34 cellular contexts compared by ENCODE assay signal in the genomic region with DNA sequence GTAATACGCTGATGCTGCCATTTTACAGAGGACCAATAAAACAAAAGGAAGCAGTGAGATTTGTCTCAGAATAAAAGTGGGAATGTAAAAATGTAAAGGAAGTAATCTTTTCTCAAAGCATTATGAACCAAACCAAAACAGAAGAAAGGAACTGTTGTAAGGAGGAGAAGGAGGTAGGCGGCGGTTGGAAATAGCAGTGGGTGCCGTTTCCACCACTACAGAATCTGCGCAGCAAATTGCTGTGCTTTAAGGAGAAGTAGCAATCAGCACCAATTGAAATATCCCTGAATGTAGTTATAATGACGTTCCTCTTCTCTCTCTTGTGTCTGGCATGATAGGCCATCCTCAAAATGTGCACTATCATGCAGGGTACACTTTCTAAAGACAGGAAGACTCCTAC.
"Had no signal": no experiment of that assay in that cellular context is flagged by ENCODE, and none has a peak within 500 bp of the region (broad histone marks: within the 10 kb centered on the region; RNA-seq: fewer than 3 reads in every experiment).

No MANE protein-coding gene starts in this region.

- H3K4me1 Mint-ChIP-seq: activated B cell treated with CpG ODN at 0.5 μM for 24 hours; activated CD8-positive, alpha-beta memory T cell treated with anti-CD3 and anti-CD28 coated beads, Interleukin-2, amount 10 ng/mL, durations not matched to agents 7 days and 5 days; activated naive CD4-positive, alpha-beta T cell treated with anti-CD3 and anti-CD28 coated beads, Interleukin-2, amount 50 U/mL, for 24 hours; activated naive CD8-positive, alpha-beta T cell treated with anti-CD3 and anti-CD28 coated beads for 36 hours; activated naive CD8-positive, alpha-beta T cell treated with anti-CD3 and anti-CD28 coated beads, Interleukin-2, amount 50 U/mL, for 24 hours had no signal

- H3K36me3 Mint-ChIP-seq: activated CD8-positive, alpha-beta memory T cell treated with anti-CD3 and anti-CD28 coated beads, Interleukin-2, amount 10 ng/mL, durations not matched to agents 7 days and 5 days; activated naive CD4-positive, alpha-beta T cell treated with anti-CD3 and anti-CD28 coated beads, Interleukin-2, amount 50 U/mL, for 24 hours; activated naive CD8-positive, alpha-beta T cell treated with anti-CD3 and anti-CD28 coated beads for 36 hours had no signal

- H3K9me3 Mint-ChIP-seq: activated B cell treated with CpG ODN at 0.5 μM for 24 hours; activated naive CD4-positive, alpha-beta T cell treated with anti-CD3 and anti-CD28 coated beads for 36 hours; activated naive CD4-positive, alpha-beta T cell treated with anti-CD3 and anti-CD28 coated beads, Interleukin-2, amount 50 U/mL, for 24 hours; activated naive CD8-positive, alpha-beta T cell treated with anti-CD3 and anti-CD28 coated beads for 36 hours; activated naive CD8-positive, alpha-beta T cell treated with anti-CD3 and anti-CD28 coated beads, Interleukin-2, amount 50 U/mL, for 24 hours; activated T-helper 1 cell treated with anti-CD3 and anti-CD28 coated beads, Interleukin-12 subunit alpha, Interleukin-12 subunit beta, Interleukin-2, Interleukin-4 antibody, amounts not matched to agents 30 ng/mL and 10 ng/mL and 1 ng/mL, durations not matched to agents 14 hours and 24 hours and 36 hours; activated T-helper 2 cell treated with anti-CD3 and anti-CD28 coated beads, Interferon-gamma antibody, Interleukin-2, Interleukin-4, amounts not matched to agents 10 μg/mL and 5 μg/mL and 100 μg/mL, durations not matched to agents 14 hours and 24 hours and 36 hours; effector memory CD8-positive, alpha-beta T cell; T-helper 1 cell treated with Interleukin-12 subunit alpha and Interleukin-12 subunit beta and Interleukin-4 antibody, amounts not matched to agents 30 μg/mL and 1 μg/mL, for 36 hours; T-helper 2 cell treated with Interferon-gamma antibody and Interleukin-4, amounts not matched to agents 5 μg/mL and 100 μg/mL, for 36 hours had no signal

- DNase-seq: activated B cell treated with CpG ODN at 0.5 μM for 24 hours; activated CD4-positive, alpha-beta T cell treated with anti-CD3 and anti-CD28 coated beads for 48 hours; activated CD4-positive, alpha-beta T cell treated with anti-CD3 and anti-CD28 coated beads, Interleukin-2, amount 50 U/mL, for 1 hour; activated CD4-positive, alpha-beta T cell treated with anti-CD3 and anti-CD28 coated beads, Interleukin-2, amount 50 U/mL, for 48 hours; activated CD8-positive, alpha-beta memory T cell treated with anti-CD3 and anti-CD28 coated beads, Interleukin-2, amount 10 ng/mL, durations not matched to agents 7 days and 5 days; activated CD8-positive, alpha-beta memory T cell treated with anti-CD3 and anti-CD28 coated beads, Interleukin-2, amount 50 U/mL, for 4 hours; activated CD8-positive, alpha-beta T cell treated with anti-CD3 and anti-CD28 coated beads, Interleukin-2, amount 10 ng/mL, durations not matched to agents 7 days and 5 days; activated effector memory CD4-positive, alpha-beta T cell treated with anti-CD3 and anti-CD28 coated beads, Interleukin-2, amount 50 U/mL, for 16 hours; activated naive CD4-positive, alpha-beta T cell treated with anti-CD3 and anti-CD28 coated beads for 36 hours; activated naive CD8-positive, alpha-beta T cell treated with anti-CD3 and anti-CD28 coated beads for 36 hours; activated naive CD8-positive, alpha-beta T cell treated with anti-CD3 and anti-CD28 coated beads, Interleukin-2, amount 50 U/mL, for 24 hours; activated T-cell treated with anti-CD3 and anti-CD28 coated beads, Interleukin-2, amount 50 U/mL, for 1 hour; activated T-cell treated with anti-CD3 and anti-CD28 coated beads, Interleukin-2, amount 50 U/mL, for 48 hours; adrenal gland; aorta; body of pancreas; cortex of kidney; dermis blood vessel endothelial cell; effector CD4-positive, alpha-beta T cell; effector memory CD8-positive, alpha-beta T cell; erythroblast; foreskin keratinocyte; gastrocnemius medialis; glutamatergic neuron; heart right ventricle; T1000; WERI-Rb-1 had no signal

- H3K9me3 ChIP-seq: adrenal gland, body of pancreas, esophagus muscularis mucosa, gastrocnemius medialis, heart right ventricle had no signal

- ATAC-seq: activated CD4-positive, CD25-positive, alpha-beta regulatory T cell treated with anti-CD3 and anti-CD28 coated beads, Interleukin-2, amount 50 U/mL, for 24 hours; activated CD8-positive, alpha-beta memory T cell treated with anti-CD3 and anti-CD28 coated beads, Interleukin-2, amount 10 ng/mL, durations not matched to agents 7 days and 5 days; activated CD8-positive, alpha-beta T cell treated with anti-CD3 and anti-CD28 coated beads, Interleukin-2, amount 10 ng/mL, durations not matched to agents 7 days and 5 days; activated naive CD8-positive, alpha-beta T cell treated with anti-CD3 and anti-CD28 coated beads, Interleukin-2, amount 50 U/mL, for 24 hours; body of pancreas; effector memory CD8-positive, alpha-beta T cell; foreskin keratinocyte; gastrocnemius medialis; heart right ventricle had no signal

- H3K27me3 Mint-ChIP-seq: activated B cell treated with CpG ODN at 0.5 μM for 24 hours; activated CD8-positive, alpha-beta memory T cell treated with anti-CD3 and anti-CD28 coated beads, Interleukin-2, amount 10 ng/mL, durations not matched to agents 7 days and 5 days; activated naive CD4-positive, alpha-beta T cell treated with anti-CD3 and anti-CD28 coated beads, Interleukin-2, amount 50 U/mL, for 24 hours; activated naive CD8-positive, alpha-beta T cell treated with anti-CD3 and anti-CD28 coated beads for 36 hours; effector memory CD8-positive, alpha-beta T cell had no signal

- H3K27ac Mint-ChIP-seq: activated B cell treated with CpG ODN at 0.5 μM for 24 hours; activated CD8-positive, alpha-beta memory T cell treated with anti-CD3 and anti-CD28 coated beads, Interleukin-2, amount 10 ng/mL, durations not matched to agents 7 days and 5 days; activated CD8-positive, alpha-beta T cell treated with anti-CD3 and anti-CD28 coated beads, Interleukin-2, amount 10 ng/mL, durations not matched to agents 7 days and 5 days; activated naive CD4-positive, alpha-beta T cell treated with anti-CD3 and anti-CD28 coated beads for 36 hours; activated naive CD4-positive, alpha-beta T cell treated with anti-CD3 and anti-CD28 coated beads, Interleukin-2, amount 50 U/mL, for 24 hours; activated naive CD8-positive, alpha-beta T cell treated with anti-CD3 and anti-CD28 coated beads for 36 hours; activated naive CD8-positive, alpha-beta T cell treated with anti-CD3 and anti-CD28 coated beads, Interleukin-2, amount 50 U/mL, for 24 hours; activated T-helper 1 cell treated with anti-CD3 and anti-CD28 coated beads, Interleukin-12 subunit alpha, Interleukin-12 subunit beta, Interleukin-2, Interleukin-4 antibody, amounts not matched to agents 30 ng/mL and 10 ng/mL and 1 ng/mL, durations not matched to agents 14 hours and 24 hours and 36 hours; activated T-helper 2 cell treated with anti-CD3 and anti-CD28 coated beads, Interferon-gamma antibody, Interleukin-2, Interleukin-4, amounts not matched to agents 10 μg/mL and 5 μg/mL and 100 μg/mL, durations not matched to agents 14 hours and 24 hours and 36 hours; effector memory CD8-positive, alpha-beta T cell; T-helper 1 cell treated with Interleukin-12 subunit alpha and Interleukin-12 subunit beta and Interleukin-4 antibody, amounts not matched to agents 30 μg/mL and 1 μg/mL, for 36 hours; T-helper 2 cell treated with Interferon-gamma antibody and Interleukin-4, amounts not matched to agents 5 μg/mL and 100 μg/mL, for 36 hours had no signal

- H3K4me3 Mint-ChIP-seq: activated B cell treated with CpG ODN at 0.5 μM for 24 hours; activated CD8-positive, alpha-beta memory T cell treated with anti-CD3 and anti-CD28 coated beads, Interleukin-2, amount 10 ng/mL, durations not matched to agents 7 days and 5 days; activated CD8-positive, alpha-beta T cell treated with anti-CD3 and anti-CD28 coated beads, Interleukin-2, amount 10 ng/mL, durations not matched to agents 7 days and 5 days; activated naive CD4-positive, alpha-beta T cell treated with anti-CD3 and anti-CD28 coated beads for 36 hours; activated naive CD4-positive, alpha-beta T cell treated with anti-CD3 and anti-CD28 coated beads, Interleukin-2, amount 50 U/mL, for 24 hours; activated naive CD8-positive, alpha-beta T cell treated with anti-CD3 and anti-CD28 coated beads for 36 hours; activated naive CD8-positive, alpha-beta T cell treated with anti-CD3 and anti-CD28 coated beads, Interleukin-2, amount 50 U/mL, for 24 hours; activated T-helper 1 cell treated with anti-CD3 and anti-CD28 coated beads, Interleukin-12 subunit alpha, Interleukin-12 subunit beta, Interleukin-2, Interleukin-4 antibody, amounts not matched to agents 30 ng/mL and 10 ng/mL and 1 ng/mL, durations not matched to agents 14 hours and 24 hours and 36 hours; effector memory CD8-positive, alpha-beta T cell; T-helper 1 cell treated with Interleukin-12 subunit alpha and Interleukin-12 subunit beta and Interleukin-4 antibody, amounts not matched to agents 30 μg/mL and 1 μg/mL, for 36 hours; T-helper 2 cell treated with Interferon-gamma antibody and Interleukin-4, amounts not matched to agents 5 μg/mL and 100 μg/mL, for 36 hours had no signal
